19 cellular contexts compared by ENCODE assay signal in the genomic region with DNA sequence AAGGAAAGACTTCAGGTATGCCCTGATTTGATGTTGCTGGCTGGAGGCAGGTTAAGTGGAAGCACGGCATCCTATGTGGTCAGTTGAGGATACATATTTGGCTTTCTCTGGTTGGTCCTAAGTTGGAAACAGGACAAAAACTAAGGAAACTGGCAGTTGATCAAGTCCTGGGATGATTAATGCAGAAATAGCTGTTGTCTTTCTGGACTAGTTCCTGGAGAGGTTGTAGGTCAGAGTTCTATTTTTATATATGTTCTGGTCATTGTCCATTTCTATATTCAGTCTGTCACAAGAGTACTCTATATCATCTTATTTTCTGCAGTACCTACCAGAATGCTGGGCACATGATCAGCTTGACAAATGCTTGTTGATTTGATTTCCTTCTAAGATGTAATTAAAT. TPM values are rescaled to one million over a fixed set of nuclear protein-coding genes. Genes with fewer than 3 reads are reported as not detected.
DNase-seq lines count a peak whose midpoint lies in the region; ATAC-seq and TF ChIP-seq lines count a peak whose summit lies in the region.
"Had no signal": no experiment of that assay in that cellular context is flagged by ENCODE, and none has a peak within 500 bp of the region (broad histone marks: within the 10 kb centered on the region; RNA-seq: fewer than 3 reads in every experiment).

No MANE protein-coding gene starts in this region.

- H3K9me3 ChIP-seq in PC-3 (ENCODE audit: low read length) (no peaks in the 10 kb centered on the region), prostate gland (no peaks in the 10 kb centered on the region)
- H3K9me3 ChIP-seq: colonic mucosa, neutrophil, SJSA1, uterus had no signal

- ATAC-seq in PC-3 (peak; percentile 2; the same call in 1 of the 2 replicates), GM19351 (IDR thresholded peaks at IDR 0.05; ENCODE audit: unreplicated experiment) (no peak)
- ATAC-seq in activated naive CD8-positive, alpha-beta T cell treated with anti-CD3 and anti-CD28 coated beads, Interleukin-2, amount 50 U/mL, for 24 hours, result no peak
- ATAC-seq: activated T-cell treated with anti-CD3 and anti-CD28 coated beads, Interleukin-2, amount 50 U/mL, for 4 hours had no signal

- no peaks in the 10 kb centered on the region for H3K9me3 Mint-ChIP-seq in osteocyte (ENCODE audit: unreplicated experiment)
- no peaks in the 10 kb centered on the region for H3K9me3 Mint-ChIP-seq in activated naive CD8-positive, alpha-beta T cell treated with anti-CD3 and anti-CD28 coated beads, Interleukin-2, amount 50 U/mL, for 24 hours

- no peak for TF ChIP-seq CTCF in PC-3 (conservative IDR thresholded peaks at IDR 0.05; ENCODE audit: low read depth, low read length)
- TF ChIP-seq CTCF in fibroblast of pulmonary artery (IDR thresholded peaks at IDR 0.05; ENCODE audit: low read length, missing control alignments), result no peak
- TF ChIP-seq CTCF in osteocyte (IDR thresholded peaks at IDR 0.05), result no peak
- no peak for TF ChIP-seq CTCF in prostate gland (IDR thresholded peaks at IDR 0.05)

- H3K27ac ChIP-seq in PC-3 (ENCODE audit: low read length), result no peak overlapping the region
- H3K27ac ChIP-seq in prostate gland, result no peak overlapping the region
- H3K27ac ChIP-seq: colonic mucosa, neutrophil, SJSA1, uterus had no signal

- peaks cover 4% of the 10 kb centered on the region for H3F3A ChIP-seq in PC-3 (ENCODE audit: low read length, unreplicated experiment)

- WGBS in prostate gland, result 55% methylated on average over 1 of the region's 1 CpG

- no peak overlapping the region for H2AFZ ChIP-seq in PC-3 (ENCODE audit: low read length)

- H4K20me1 ChIP-seq in PC-3 (ENCODE audit: low read length), result peaks cover 1% of the 10 kb centered on the region; the same call in 1 of the 2 replicates

- H3K36me3 Mint-ChIP-seq in osteocyte (ENCODE audit: unreplicated experiment), result no peaks in the 10 kb centered on the region
- no peaks in the 10 kb centered on the region for H3K36me3 Mint-ChIP-seq in activated naive CD8-positive, alpha-beta T cell treated with anti-CD3 and anti-CD28 coated beads, Interleukin-2, amount 50 U/mL, for 24 hours (ENCODE audit: low read depth)

- H3K4me1 ChIP-seq in PC-3 (ENCODE audit: insufficient read depth, low read length), result peaks cover 8% of the 10 kb centered on the region; the same call in 1 of the 2 replicates
- H3K4me1 ChIP-seq in prostate gland (replicated peaks), result no peaks in the 10 kb centered on the region
- H3K4me1 ChIP-seq: colonic mucosa, uterus had no signal

- H3K9me2 ChIP-seq in PC-3 (replicated peaks; ENCODE audit: low read length), result no peaks in the 10 kb centered on the region

- H3K27me3 Mint-ChIP-seq in osteocyte (ENCODE audit: unreplicated experiment), result no peaks in the 10 kb centered on the region
- H3K27me3 Mint-ChIP-seq in activated naive CD8-positive, alpha-beta T cell treated with anti-CD3 and anti-CD28 coated beads, Interleukin-2, amount 50 U/mL, for 24 hours, result no peaks in the 10 kb centered on the region
- H3K27me3 Mint-ChIP-seq: activated naive CD8-positive, alpha-beta T cell treated with anti-CD3 and anti-CD28 coated beads, Interleukin-2, amount 10 ng/mL, durations not matched to agents 7 days and 5 days; CD4-positive, alpha-beta memory T cell; memory B cell; stimulated activated naive CD8-positive, alpha-beta T cell treated with anti-CD3 and anti-CD28 coated beads, Interleukin-15, Interleukin-2, amounts not matched to agents 100 ng/mL and 50 ng/mL, for 24 hours had no signal

- H3K79me2 ChIP-seq in PC-3 (ENCODE audit: low read length), result peaks cover 15% of the 10 kb centered on the region

- no peak overlapping the region for H3K9ac ChIP-seq in PC-3 (ENCODE audit: low read length)

- intact Hi-C loops in PC-3 (cut with micrococcal nuclease), result no loop called here
- intact Hi-C loops in prostate gland (cut with DNase I), result no loop called here

- POLR2A ChIA-PET in PC-3 (lab: Charles Lee; ENCODE audit: unreplicated experiment), result no interaction called here

- H3K36me3 ChIP-seq in PC-3 (ENCODE audit: low read depth, low read length) (no peaks in the 10 kb centered on the region), prostate gland (no peaks in the 10 kb centered on the region)
- H3K36me3 ChIP-seq: colonic mucosa, neutrophil, uterus had no signal

- no peak for TF ChIP-seq POLR2A in prostate gland (IDR thresholded peaks at IDR 0.05)

- H3K4me3 Mint-ChIP-seq in osteocyte (ENCODE audit: unreplicated experiment), result no peak overlapping the region
- no peak overlapping the region for H3K4me3 Mint-ChIP-seq in activated naive CD8-positive, alpha-beta T cell treated with anti-CD3 and anti-CD28 coated beads, Interleukin-2, amount 50 U/mL, for 24 hours
- H3K4me3 Mint-ChIP-seq: activated naive CD8-positive, alpha-beta T cell treated with anti-CD3 and anti-CD28 coated beads, Interleukin-2, amount 10 ng/mL, durations not matched to agents 7 days and 5 days; activated T-cell treated with anti-CD3 and anti-CD28 coated beads, Interleukin-2, amount 50 U/mL, for 4 hours; CD4-positive, alpha-beta memory T cell; memory B cell; stimulated activated naive CD8-positive, alpha-beta T cell treated with anti-CD3 and anti-CD28 coated beads, Interleukin-15, Interleukin-2, amounts not matched to agents 100 ng/mL and 50 ng/mL, for 24 hours had no signal

- no peak overlapping the region for H3K4me2 ChIP-seq in PC-3 (ENCODE audit: low read length)

- DNase-seq in ELR (ENCODE audit: low read depth), result peak; percentile 65
- peak; percentile 82 for DNase-seq in PC-3
- peak; percentile 90 for DNase-seq in fibroblast of pulmonary artery (ENCODE audit: low read depth)
- DNase-seq in osteocyte (ENCODE audit: extremely low spot score, unreplicated experiment), result no peak
- DNase-seq in NCI-H748 (lab: John Stamatoyannopoulos, UW; ENCODE audit: unreplicated experiment), result no peak
- no peak for DNase-seq in activated naive CD8-positive, alpha-beta T cell treated with anti-CD3 and anti-CD28 coated beads, Interleukin-2, amount 50 U/mL, for 24 hours
- no peak for DNase-seq in prostate gland (ENCODE audit: low spot score)
- DNase-seq: activated CD4-positive, alpha-beta T cell treated with anti-CD3 and anti-CD28 coated beads, Interleukin-2, amount 50 U/mL, for 1 hour; activated naive CD8-positive, alpha-beta T cell treated with anti-CD3 and anti-CD28 coated beads, Interleukin-2, amount 10 ng/mL, durations not matched to agents 7 days and 5 days; activated T-cell treated with anti-CD3 and anti-CD28 coated beads, Interleukin-2, amount 50 U/mL, for 4 hours; CD4-positive, alpha-beta memory T cell; colonic mucosa; NCI-H1105; uterus had no signal

- peaks cover 44% of the 10 kb centered on the region for H3K4me1 Mint-ChIP-seq in osteocyte (ENCODE audit: unreplicated experiment)
- peaks cover 12% of the 10 kb centered on the region for H3K4me1 Mint-ChIP-seq in activated naive CD8-positive, alpha-beta T cell treated with anti-CD3 and anti-CD28 coated beads, Interleukin-2, amount 50 U/mL, for 24 hours

- H3K4me3 ChIP-seq in PC-3 (ENCODE audit: low read length) (no peak overlapping the region), fibroblast of pulmonary artery (replicated peaks; ENCODE audit: low read depth, low read length) (no peak overlapping the region), prostate gland (no peak overlapping the region)
- H3K4me3 ChIP-seq: colonic mucosa, SJSA1, uterus had no signal

- CTCF ChIA-PET in PC-3 (lab: Charles Lee), result no interaction called here

- no TSS peak for BruUV-seq in PC-3 (replicated peaks; lab: Mats Ljungman, UMichigan)

- peak overlapping the region; percentile 74 for H3K27ac Mint-ChIP-seq in osteocyte (ENCODE audit: unreplicated experiment)
- H3K27ac Mint-ChIP-seq in activated naive CD8-positive, alpha-beta T cell treated with anti-CD3 and anti-CD28 coated beads, Interleukin-2, amount 50 U/mL, for 24 hours, result no peak overlapping the region
- H3K27ac Mint-ChIP-seq: activated naive CD8-positive, alpha-beta T cell treated with anti-CD3 and anti-CD28 coated beads, Interleukin-2, amount 10 ng/mL, durations not matched to agents 7 days and 5 days; CD4-positive, alpha-beta memory T cell; memory B cell; stimulated activated naive CD8-positive, alpha-beta T cell treated with anti-CD3 and anti-CD28 coated beads, Interleukin-15, Interleukin-2, amounts not matched to agents 100 ng/mL and 50 ng/mL, for 24 hours had no signal

- no peaks in the 10 kb centered on the region for H3K27me3 ChIP-seq in PC-3 (ENCODE audit: low read length)
- no peaks in the 10 kb centered on the region for H3K27me3 ChIP-seq in prostate gland (replicated peaks; ENCODE audit: insufficient read depth)
- H3K27me3 ChIP-seq: colonic mucosa, neutrophil, SJSA1, uterus had no signal

RNA-seq across cellular contexts. Expression of a gene that starts 4.0 kb away (rescaled TPM):
- total RNA-seq in PC-3 (2014; rRNA removed) (41.1 and 55.3 TPM in 2 replicates), osteocyte (83.4 and 89.0 TPM in 2 replicates), prostate gland (10 to 100 TPM; 69.7 to 88.6 TPM)

Comparison
In these comparisons a context has a peak if more than half of its experiments do, and no peak if none do; other contexts are left out.
1. DNase-seq: peak in ELR (single experiment), PC-3 (single experiment) and fibroblast of pulmonary artery (single experiment); none in osteocyte (single experiment), NCI-H748 (single experiment), activated naive CD8-positive, alpha-beta T cell treated with anti-CD3 and anti-CD28 coated beads, Interleukin-2, amount 50 U/mL, for 24 hours (single experiment) and prostate gland (single experiment).